ENCODE assay signal across 1 cellular context in genomic region chr18:111292-112014, GRCh38.
TF ChIP-seq lines count a peak whose summit lies in the region.

No MANE protein-coding gene starts in this region.

TF ChIP-seq in neural cell, 6 proteins besides CTCF, POLR2A, EP300 and RAD21 (continued from another document):
- TF ChIP-seq, protein P1, sequence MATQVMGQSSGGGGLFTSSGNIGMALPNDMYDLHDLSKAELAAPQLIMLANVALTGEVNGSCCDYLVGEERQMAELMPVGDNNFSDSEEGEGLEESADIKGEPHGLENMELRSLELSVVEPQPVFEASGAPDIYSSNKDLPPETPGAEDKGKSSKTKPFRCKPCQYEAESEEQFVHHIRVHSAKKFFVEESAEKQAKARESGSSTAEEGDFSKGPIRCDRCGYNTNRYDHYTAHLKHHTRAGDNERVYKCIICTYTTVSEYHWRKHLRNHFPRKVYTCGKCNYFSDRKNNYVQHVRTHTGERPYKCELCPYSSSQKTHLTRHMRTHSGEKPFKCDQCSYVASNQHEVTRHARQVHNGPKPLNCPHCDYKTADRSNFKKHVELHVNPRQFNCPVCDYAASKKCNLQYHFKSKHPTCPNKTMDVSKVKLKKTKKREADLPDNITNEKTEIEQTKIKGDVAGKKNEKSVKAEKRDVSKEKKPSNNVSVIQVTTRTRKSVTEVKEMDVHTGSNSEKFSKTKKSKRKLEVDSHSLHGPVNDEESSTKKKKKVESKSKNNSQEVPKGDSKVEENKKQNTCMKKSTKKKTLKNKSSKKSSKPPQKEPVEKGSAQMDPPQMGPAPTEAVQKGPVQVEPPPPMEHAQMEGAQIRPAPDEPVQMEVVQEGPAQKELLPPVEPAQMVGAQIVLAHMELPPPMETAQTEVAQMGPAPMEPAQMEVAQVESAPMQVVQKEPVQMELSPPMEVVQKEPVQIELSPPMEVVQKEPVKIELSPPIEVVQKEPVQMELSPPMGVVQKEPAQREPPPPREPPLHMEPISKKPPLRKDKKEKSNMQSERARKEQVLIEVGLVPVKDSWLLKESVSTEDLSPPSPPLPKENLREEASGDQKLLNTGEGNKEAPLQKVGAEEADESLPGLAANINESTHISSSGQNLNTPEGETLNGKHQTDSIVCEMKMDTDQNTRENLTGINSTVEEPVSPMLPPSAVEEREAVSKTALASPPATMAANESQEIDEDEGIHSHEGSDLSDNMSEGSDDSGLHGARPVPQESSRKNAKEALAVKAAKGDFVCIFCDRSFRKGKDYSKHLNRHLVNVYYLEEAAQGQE (IDR thresholded peaks at IDR 0.05; ENCODE audit: borderline replicate concordance) = peak; percentile 41
- TF ChIP-seq POLR2AphosphoS5 (IDR thresholded peaks at IDR 0.05) (peak; percentile 57), TAF1 (IDR thresholded peaks at IDR 0.05; ENCODE audit: low read depth) (no peak), EZH2 (IDR thresholded peaks at IDR 0.05; ENCODE audit: borderline replicate concordance, insufficient read depth, low read length, poor library complexity, severe bottlenecking) (no peak)
